ENCODE assay signal across 8 cellular contexts in the genomic region with DNA sequence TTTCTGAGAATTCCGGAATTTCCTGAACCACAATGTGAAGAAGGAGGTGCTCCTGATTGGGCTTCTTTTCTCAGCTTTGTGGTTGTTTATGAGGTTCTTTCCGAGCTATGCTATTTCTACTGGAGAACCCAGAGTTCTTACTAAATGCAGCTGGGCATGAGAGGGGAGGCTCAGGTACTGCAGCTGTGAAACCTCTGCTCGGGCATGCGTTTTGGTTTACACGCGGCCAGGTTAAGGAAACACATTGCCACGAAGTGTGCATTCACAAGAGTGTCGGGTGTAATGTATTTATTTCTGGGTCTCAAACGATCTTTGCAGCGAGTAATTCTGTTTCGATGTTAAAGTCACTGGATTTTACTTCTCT. TPM values are rescaled to one million over a fixed set of nuclear protein-coding genes. Genes with fewer than 3 reads are reported as not detected.
DNase-seq lines count a peak whose midpoint lies in the region; ATAC-seq and TF ChIP-seq lines count a peak whose summit lies in the region.

No MANE protein-coding gene starts in this region.

- peak overlapping the region; percentile 92 for H3K27ac Mint-ChIP-seq in T-helper 17 cell
- H3K27ac Mint-ChIP-seq in stimulated activated effector memory CD8-positive, alpha-beta T cell treated with anti-CD3 and anti-CD28 coated beads, Interleukin-12 subunit alpha, Interleukin-12 subunit beta, amount 100 ng/mL, for 72 hours = peak overlapping the region; percentile 98

- H3K27me3 ChIP-seq in lung (ENCODE audit: control insufficient read depth, insufficient read depth) = no peaks in the 10 kb centered on the region

- peaks cover 3% of the 10 kb centered on the region for H3K27me3 Mint-ChIP-seq in T-helper 17 cell

- peak overlapping the region; percentile 97 for H3K4me3 Mint-ChIP-seq in T-helper 17 cell
- peak overlapping the region; percentile 97 for H3K4me3 Mint-ChIP-seq in stimulated activated effector memory CD8-positive, alpha-beta T cell treated with anti-CD3 and anti-CD28 coated beads, Interleukin-12 subunit alpha, Interleukin-12 subunit beta, amount 100 ng/mL, for 72 hours

- no peak for TF ChIP-seq CTCF in lung (IDR thresholded peaks at IDR 0.05; ENCODE audit: control extremely low read depth, extremely low read depth)

- H3K36me3 Mint-ChIP-seq in T-helper 17 cell (ENCODE audit: low read depth) = no peaks in the 10 kb centered on the region
- H3K36me3 Mint-ChIP-seq in stimulated activated effector memory CD8-positive, alpha-beta T cell treated with anti-CD3 and anti-CD28 coated beads, Interleukin-12 subunit alpha, Interleukin-12 subunit beta, amount 100 ng/mL, for 72 hours = peaks cover 43% of the 10 kb centered on the region

- peak; percentile 42 for DNase-seq in COR-L47 (lab: John Stamatoyannopoulos, UW)
- peak in 2 of 3 donors; percentile 18 to 20 for DNase-seq in T-helper 17 cell
- peak; percentile 46 for DNase-seq in central memory CD4-positive, alpha-beta T cell
- no peak for DNase-seq in lung (ENCODE audit: low spot score)
- DNase-seq in stimulated activated effector memory CD8-positive, alpha-beta T cell treated with anti-CD3 and anti-CD28 coated beads, Interleukin-12 subunit alpha, Interleukin-12 subunit beta, amount 100 ng/mL, for 72 hours (ENCODE audit: low spot score in 2 of 2) = peak in 1 of 2 donors; percentile 78
- no peak for DNase-seq in retina

- H3K4me1 Mint-ChIP-seq in T-helper 17 cell = peaks cover 8% of the 10 kb centered on the region
- H3K4me1 Mint-ChIP-seq in stimulated activated effector memory CD8-positive, alpha-beta T cell treated with anti-CD3 and anti-CD28 coated beads, Interleukin-12 subunit alpha, Interleukin-12 subunit beta, amount 100 ng/mL, for 72 hours = peaks cover 29% of the 10 kb centered on the region

- ATAC-seq in GM19397 (IDR thresholded peaks at IDR 0.05; ENCODE audit: unreplicated experiment) (peak; percentile 17), HG03439 (IDR thresholded peaks at IDR 0.05; ENCODE audit: unreplicated experiment) (peak; percentile 17), T-helper 17 cell (peak; percentile 36), lung (ENCODE audit: insufficient read depth, low FRiP score) (no peak)
- peak; percentile 38 for ATAC-seq in stimulated activated effector memory CD8-positive, alpha-beta T cell treated with anti-CD3 and anti-CD28 coated beads, Interleukin-12 subunit alpha, Interleukin-12 subunit beta, amount 100 ng/mL, for 72 hours

- peak overlapping the region in 1 of 2 donors; percentile 17 for H3K27ac ChIP-seq in lung (ENCODE audit: low read depth in 1 of 2, low read length in 1 of 2)

- 1 to 3% methylated on average over 11 of the region's 11 CpGs for WGBS in lung, 2 donors

- peaks cover 3 to 8% of the 10 kb centered on the region in 2 donors for H3K36me3 ChIP-seq in lung (ENCODE audit: control insufficient read depth in 2 of 2, insufficient read depth in 2 of 2, low read length in 2 of 2)

- H3K4me1 ChIP-seq in lung (ENCODE audit: control insufficient read depth in 2 of 2, insufficient read depth in 2 of 2, low read length in 2 of 2) = peaks cover 2 to 14% of the 10 kb centered on the region in 2 donors

- no peaks in the 10 kb centered on the region for H3K9me3 Mint-ChIP-seq in stimulated activated effector memory CD8-positive, alpha-beta T cell treated with anti-CD3 and anti-CD28 coated beads, Interleukin-12 subunit alpha, Interleukin-12 subunit beta, amount 100 ng/mL, for 72 hours

- no peaks in the 10 kb centered on the region for H3K9me3 ChIP-seq in T-helper 17 cell (ENCODE audit: control insufficient read depth, low read length, poor library complexity, severe bottlenecking)
- no peaks in the 10 kb centered on the region for H3K9me3 ChIP-seq in lung (ENCODE audit: control insufficient read depth in 2 of 2, insufficient read depth in 1 of 2, low read length in 1 of 2)

- H3K4me3 ChIP-seq in lung = peak overlapping the region; percentile 69

RNA-seq across cellular contexts. Expression of a gene that starts 0.7 kb away (rescaled TPM):
- 1 to 10 TPM; 6.9 to 9.1 TPM for total RNA-seq in T-helper 17 cell
- total RNA-seq in lung = 1 to 10 TPM; 5.7 to 8.6 TPM
- polyA plus RNA-seq in lung = 1 to 10 TPM in 1 of 2 donors, under 1 TPM in 1; 0.60 to 8.8 TPM

RNA-seq across cellular contexts. Expression of a gene that starts 51.6 kb away (rescaled TPM):
- total RNA-seq in T-helper 17 cell = 1 to 10 TPM in 1 of 2 donors, not detected in 1; 1.1 TPM
- total RNA-seq in lung = 10 to 100 TPM in 1 of 2 donors, 1 to 10 TPM in 1; 8.1 to 37.3 TPM
- under 1 TPM; 0.55 to 0.77 TPM for polyA plus RNA-seq in lung

Comparison
In these comparisons a context has a peak if more than half of its experiments do, and no peak if none do; other contexts are left out.
1. DNase-seq: peak in COR-L47 (single experiment), T-helper 17 cell (2 of 3) and central memory CD4-positive, alpha-beta T cell (single experiment); none in lung (single experiment) and retina (single experiment).
2. RNA of a gene that starts 51.6 kb away (total RNA-seq): 8.1 to 37.3 TPM in lung; 1.1 TPM in T-helper 17 cell; every median in the first group is over 4 times any median in the second.